8 cellular contexts compared by ENCODE assay signal in genomic region chr9:76458903-76459690, GRCh38. TPM values are rescaled to one million over a fixed set of nuclear protein-coding genes. Genes with fewer than 3 reads are reported as not detected.
DNase-seq lines count a peak whose midpoint lies in the region; ATAC-seq and TF ChIP-seq lines count a peak whose summit lies in the region.

GCNT1 (plus strand) TSS chr9:76459182; CDS start chr9:76502382, 43,200 bp downstream.

- H3K9me3 ChIP-seq in endodermal cell (ENCODE audit: control insufficient read depth, low read length): no peaks in the 10 kb centered on the region

- TF ChIP-seq CTCF in GM20000 (IDR thresholded peaks at IDR 0.05; ENCODE audit: extremely low read depth, missing control alignments) (peak; percentile 33), endodermal cell (conservative IDR thresholded peaks at IDR 0.05) (peak; percentile 72), mesothelial cell of epicardium (IDR thresholded peaks at IDR 0.05; ENCODE audit: unreplicated experiment) (no peak)

- peaks cover 21% of the 10 kb centered on the region for H3K36me3 Mint-ChIP-seq in activated CD8-positive, alpha-beta memory T cell treated with anti-CD3 and anti-CD28 coated beads, Interleukin-2, amount 10 ng/mL, durations not matched to agents 7 days and 5 days
- H3K36me3 Mint-ChIP-seq in endodermal cell (ENCODE audit: low read depth) (peaks cover 25% of the 10 kb centered on the region), mesothelial cell of epicardium (no peaks in the 10 kb centered on the region)

- H3K9ac ChIP-seq in endodermal cell (ENCODE audit: extremely low read depth, low read length, poor library complexity, severe bottlenecking): peak within 1 kb of the TSS; percentile 74

- CTCF ChIA-PET in activated CD8-positive, alpha-beta memory T cell treated with anti-CD3 and anti-CD28 coated beads, Interleukin-2, amount 10 ng/mL, durations not matched to agents 7 days and 5 days (lab: Charles Lee): interaction anchor here (0.6 to 12.6 kb wide), 18 partner anchors 13 to 1431 kb away, joined by 3 to 120 read pairs (median 5); partner anchors contain the start of gene CARNMT1

- H3K4me3 Mint-ChIP-seq in activated CD8-positive, alpha-beta memory T cell treated with anti-CD3 and anti-CD28 coated beads, Interleukin-2, amount 10 ng/mL, durations not matched to agents 7 days and 5 days: peak within 1 kb of the TSS; percentile 89
- H3K4me3 Mint-ChIP-seq in endodermal cell (peak within 1 kb of the TSS; percentile 84), mesothelial cell of epicardium (peak within 1 kb of the TSS; percentile 79)

- peaks cover 12% of the 10 kb centered on the region for H3K4me1 ChIP-seq in endodermal cell (ENCODE audit: control insufficient read depth, insufficient read depth, low read length)

- peak; percentile 87 for DNase-seq in COR-L47 (lab: John Stamatoyannopoulos, UW)
- peak; percentile 93 for DNase-seq in GM20000 (ENCODE audit: low spot score)
- peak; percentile 54 for DNase-seq in HS-27A (ENCODE audit: low read depth)
- peak; percentile 61 to 69 for DNase-seq in NOMO-1 (lab: John Stamatoyannopoulos, UW; ENCODE audit: unreplicated experiment in 2 of 2)
- DNase-seq in activated CD8-positive, alpha-beta memory T cell treated with anti-CD3 and anti-CD28 coated beads, Interleukin-2, amount 10 ng/mL, durations not matched to agents 7 days and 5 days: peak; percentile 95
- peak; percentile 99 for DNase-seq in endodermal cell
- DNase-seq in mesothelial cell of epicardium (ENCODE audit: low spot score in 2 of 2, unreplicated experiment in 2 of 2): peak; percentile 74 to 92
- peak; percentile 91 to 93 for DNase-seq in stimulated activated CD8-positive, alpha-beta memory T cell treated with anti-CD3 and anti-CD28 coated beads, Interleukin-15, amount 100 ng/mL, for 48 hours (ENCODE audit: low read depth in 2 of 2)

- H3K27me3 Mint-ChIP-seq in activated CD8-positive, alpha-beta memory T cell treated with anti-CD3 and anti-CD28 coated beads, Interleukin-2, amount 10 ng/mL, durations not matched to agents 7 days and 5 days: no peaks in the 10 kb centered on the region
- peaks cover 2% of the 10 kb centered on the region for H3K27me3 Mint-ChIP-seq in endodermal cell (ENCODE audit: insufficient read depth)
- H3K27me3 Mint-ChIP-seq in mesothelial cell of epicardium (ENCODE audit: low read depth): peaks cover 15% of the 10 kb centered on the region

- H3K27ac Mint-ChIP-seq in activated CD8-positive, alpha-beta memory T cell treated with anti-CD3 and anti-CD28 coated beads, Interleukin-2, amount 10 ng/mL, durations not matched to agents 7 days and 5 days: peak within 1 kb of the TSS; percentile 87
- peak within 1 kb of the TSS; percentile 92 for H3K27ac Mint-ChIP-seq in endodermal cell
- peak within 1 kb of the TSS; percentile 91 for H3K27ac Mint-ChIP-seq in mesothelial cell of epicardium

- peaks cover 48% of the 10 kb centered on the region for H3K4me1 Mint-ChIP-seq in activated CD8-positive, alpha-beta memory T cell treated with anti-CD3 and anti-CD28 coated beads, Interleukin-2, amount 10 ng/mL, durations not matched to agents 7 days and 5 days
- H3K4me1 Mint-ChIP-seq in endodermal cell (peaks cover 36% of the 10 kb centered on the region), mesothelial cell of epicardium (peaks cover 27% of the 10 kb centered on the region)

- H3K27ac ChIP-seq in endodermal cell (ENCODE audit: low read depth, low read length): no peak within 1 kb of the TSS

- no peaks in the 10 kb centered on the region for H3K9me3 Mint-ChIP-seq in activated CD8-positive, alpha-beta memory T cell treated with anti-CD3 and anti-CD28 coated beads, Interleukin-2, amount 10 ng/mL, durations not matched to agents 7 days and 5 days (ENCODE audit: low read depth)
- peaks cover 4% of the 10 kb centered on the region for H3K9me3 Mint-ChIP-seq in endodermal cell
- no peaks in the 10 kb centered on the region for H3K9me3 Mint-ChIP-seq in mesothelial cell of epicardium

- WGBS in endodermal cell (ENCODE audit: insufficient coverage in 1 of 2, insufficient read length in 1 of 2), 2 experiments: 0 to 1% methylated on average over 16 to 65 of the region's 65 CpGs

- peaks cover 35% of the 10 kb centered on the region for H3K36me3 ChIP-seq in endodermal cell (ENCODE audit: control insufficient read depth, insufficient read depth, low read length)

- peak; percentile 97 for ATAC-seq in activated CD8-positive, alpha-beta memory T cell treated with anti-CD3 and anti-CD28 coated beads, Interleukin-2, amount 10 ng/mL, durations not matched to agents 7 days and 5 days

- no peaks in the 10 kb centered on the region for H3K27me3 ChIP-seq in endodermal cell (ENCODE audit: control insufficient read depth, insufficient read depth, low read length, poor library complexity, severe bottlenecking)

- peak within 1 kb of the TSS; percentile 98 for H3K4me3 ChIP-seq in endodermal cell (ENCODE audit: low read length)

RNA-seq across cellular contexts. Expression of gene GCNT1, which starts in this region (rescaled TPM):
- 10 to 100 TPM; 23.0 to 25.0 TPM for total RNA-seq in activated CD8-positive, alpha-beta memory T cell treated with anti-CD3 and anti-CD28 coated beads, Interleukin-2, amount 10 ng/mL, durations not matched to agents 7 days and 5 days
- total RNA-seq in endodermal cell: 10 to 100 TPM; 70.6 to 76.1 TPM
- polyA plus RNA-seq in endodermal cell (2013, experiment 1 of 2): 22.7 TPM
- 22.9 TPM for polyA plus RNA-seq in endodermal cell (2013, experiment 2 of 2)
- 8.0 to 9.1 TPM (median 8.6 TPM) in 3 replicates for total RNA-seq in mesothelial cell of epicardium
